Comparison of ENCODE assay signal across 8 cellular contexts in the genomic region with DNA sequence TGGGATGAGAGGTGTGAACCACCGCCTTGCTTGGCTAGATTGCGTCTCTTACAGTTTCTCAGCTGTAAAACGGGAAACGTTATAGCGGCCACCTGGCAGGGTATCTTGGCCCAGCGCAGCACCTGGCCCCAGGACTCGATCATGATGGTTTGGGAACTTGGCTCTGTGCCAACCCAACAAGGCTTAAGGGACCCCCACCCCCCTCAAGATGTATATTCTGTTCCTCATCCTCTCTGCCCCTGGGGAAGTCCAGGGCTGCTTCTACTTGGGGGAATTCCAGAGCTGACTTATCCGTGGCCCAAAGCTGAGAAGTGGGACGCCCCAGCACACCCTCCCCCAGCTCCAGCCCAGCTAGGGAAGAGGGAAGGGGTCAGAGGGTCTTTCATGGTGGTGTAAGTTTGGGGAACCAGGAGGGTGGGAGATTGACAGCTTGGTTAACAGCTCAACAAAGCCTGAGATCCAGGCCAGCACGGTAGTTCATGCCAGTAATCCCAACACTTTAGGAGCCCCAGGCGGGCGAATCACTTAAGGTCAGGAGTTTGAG. TPM values are rescaled to one million over a fixed set of nuclear protein-coding genes. Genes with fewer than 3 reads are reported as not detected.
DNase-seq lines count a peak whose midpoint lies in the region; ATAC-seq and TF ChIP-seq lines count a peak whose summit lies in the region.

No MANE protein-coding gene starts in this region.

- no peaks in the 10 kb centered on the region for H3K79me1 ChIP-seq in neuronal stem cell (ENCODE audit: low read depth, low read length)

- H4K20me1 ChIP-seq in OCI-LY3 (ENCODE audit: insufficient read depth, low read length) = peaks cover 35% of the 10 kb centered on the region

- no peak overlapping the region for H3K14ac ChIP-seq in neuronal stem cell (ENCODE audit: low read length)

- POLR2A ChIA-PET in CD4-positive, alpha-beta T cell (lab: Charles Lee) = interaction anchor here (0.6 to 4.0 kb wide), 17 partner anchors 9 to 436 kb away, joined by 3 to 69 read pairs (median 10); partner anchors contain the start of genes CDC37, FDX2, ICAM4 and ICAM5

- CTCF ChIA-PET in CD4-positive, alpha-beta T cell (lab: Charles Lee) = interaction anchor here (0.5 to 6.4 kb wide), 10 partner anchors 13 to 120 kb away, joined by 3 to 102 read pairs (median 10); partner anchors contain the start of gene ICAM5

- WGBS in neuronal stem cell (ENCODE audit: extremely low coverage in 2 of 2, insufficient read length in 2 of 2, insufficient replicate concordance in 1 of 2), 2 donors = no CpG with 5 or more reads among the region's 12 CpGs

- peaks cover 13% of the 10 kb centered on the region for H3K36me3 Mint-ChIP-seq in CD4-positive, alpha-beta T cell (ENCODE audit: low read depth)
- peaks cover 64% of the 10 kb centered on the region for H3K36me3 Mint-ChIP-seq in dendritic cell treated with granulocyte-macrophage colony-stimulating factor and Interleukin-4, amounts not matched to agents 40 ng/mL and 50 ng/mL, for 4 days (ENCODE audit: low read depth)

- H3K18ac ChIP-seq in neuronal stem cell (ENCODE audit: low read length) = no peak overlapping the region

- DNase-seq in CD4-positive, alpha-beta T cell = peak in 1 of 10 experiments; percentile 24
- DNase-seq in neuronal stem cell (ENCODE audit: low spot score) = no peak
- no peak for DNase-seq in NK-92 (lab: John Stamatoyannopoulos, UW; ENCODE audit: unreplicated experiment)
- DNase-seq in KBM-7 = no peak
- no peak for DNase-seq in HAP-1 (ENCODE audit: low spot score in 2 of 2)

- H3K27ac Mint-ChIP-seq in CD4-positive, alpha-beta T cell = peak overlapping the region; percentile 80
- H3K27ac Mint-ChIP-seq in dendritic cell treated with granulocyte-macrophage colony-stimulating factor and Interleukin-4, amounts not matched to agents 40 ng/mL and 50 ng/mL, for 4 days = peak overlapping the region; percentile 98

- in situ Hi-C loops in KBM-7 (cut with MboI; ENCODE audit: low pct_unique_long_range_greater_than_20kb, low sequenced_read_pairs) (no loop called here), HAP-1 (cut with MboI; ENCODE audit: low sequenced_read_pairs) (loop anchor here (5.0 kb wide), 1 partner anchor 116 kb away; no protein-coding TSS in a partner anchor)

- H3K4ac ChIP-seq in neuronal stem cell (ENCODE audit: low read length) = no peak overlapping the region

- no peak overlapping the region for H4K8ac ChIP-seq in neuronal stem cell (ENCODE audit: low read depth, low read length)

- peak overlapping the region; percentile 77 for H3K27ac ChIP-seq in CD4-positive, alpha-beta T cell (ENCODE audit: low read depth, low read length)
- H3K27ac ChIP-seq in OCI-LY3 (ENCODE audit: low read length) (peak overlapping the region; percentile 93), neuronal stem cell (replicated peaks; ENCODE audit: low read length) (no peak overlapping the region)

- no peak overlapping the region for H2AFZ ChIP-seq in OCI-LY3 (ENCODE audit: low read depth, low read length)
- H2AFZ ChIP-seq in neuronal stem cell (ENCODE audit: low read length) = peak overlapping the region; percentile 93

- peak overlapping the region; percentile 52 for H2AK5ac ChIP-seq in neuronal stem cell (ENCODE audit: low read depth, low read length)

- H3K36me3 ChIP-seq in OCI-LY3 (replicated peaks; ENCODE audit: low read depth, low read length) (peaks cover 32% of the 10 kb centered on the region), neuronal stem cell (replicated peaks in 1 of 2; ENCODE audit: control insufficient read depth in 2 of 2, insufficient read depth in 2 of 2, low read length in 2 of 2) (peaks cover 0 to 13% of the 10 kb centered on the region in 2 donors), HAP-1 (replicated peaks) (no peaks in the 10 kb centered on the region)

- peak overlapping the region; percentile 86 for H3K4me3 Mint-ChIP-seq in CD4-positive, alpha-beta T cell
- peak overlapping the region; percentile 94 for H3K4me3 Mint-ChIP-seq in dendritic cell treated with granulocyte-macrophage colony-stimulating factor and Interleukin-4, amounts not matched to agents 40 ng/mL and 50 ng/mL, for 4 days

- intact Hi-C loops in CD4-positive, alpha-beta T cell (cut with DNase I, micrococcal nuclease) = loop anchor here (2.0 to 5.0 kb wide), 2 partner anchors 15 to 46 kb away; partner anchors contain the start of genes FDX2 (in 1 of the 2) and ICAM4 (in 1 of the 2)
- intact Hi-C loops in dendritic cell treated with granulocyte-macrophage colony-stimulating factor and Interleukin-4, amounts not matched to agents 40 ng/mL and 50 ng/mL, for 4 days (cut with micrococcal nuclease) = no loop called here

- H3K23ac ChIP-seq in neuronal stem cell (ENCODE audit: low read depth, low read length, poor library complexity) = peak overlapping the region; percentile 52

- H3K4me1 ChIP-seq in OCI-LY3 (ENCODE audit: low read length) (peaks cover 37% of the 10 kb centered on the region), neuronal stem cell (ENCODE audit: control insufficient read depth in 2 of 2, insufficient read depth in 1 of 2, low read depth in 1 of 2, low read length in 2 of 2) (peaks cover 8 to 18% of the 10 kb centered on the region in 2 donors), HAP-1 (peaks cover 9% of the 10 kb centered on the region)

- H3K9me3 ChIP-seq in CD4-positive, alpha-beta T cell (ENCODE audit: control insufficient read depth, low read length) = no peaks in the 10 kb centered on the region
- H3K9me3 ChIP-seq in OCI-LY3 (ENCODE audit: insufficient read depth, low read length) = no peaks in the 10 kb centered on the region
- no peaks in the 10 kb centered on the region for H3K9me3 ChIP-seq in neuronal stem cell (replicated peaks in 1 of 2; ENCODE audit: control insufficient read depth in 2 of 2, insufficient read depth in 1 of 2, low read depth in 1 of 2, low read length in 2 of 2)
- H3K9me3 ChIP-seq in HAP-1 = no peaks in the 10 kb centered on the region

- H3K4me1 Mint-ChIP-seq in CD4-positive, alpha-beta T cell (ENCODE audit: low read depth) = peaks cover 38% of the 10 kb centered on the region
- H3K4me1 Mint-ChIP-seq in dendritic cell treated with granulocyte-macrophage colony-stimulating factor and Interleukin-4, amounts not matched to agents 40 ng/mL and 50 ng/mL, for 4 days (ENCODE audit: low read depth) = peaks cover 59% of the 10 kb centered on the region

- H3K27me3 Mint-ChIP-seq in CD4-positive, alpha-beta T cell = no peaks in the 10 kb centered on the region
- H3K27me3 Mint-ChIP-seq in dendritic cell treated with granulocyte-macrophage colony-stimulating factor and Interleukin-4, amounts not matched to agents 40 ng/mL and 50 ng/mL, for 4 days = no peaks in the 10 kb centered on the region

- H3K79me2 ChIP-seq in OCI-LY3 (ENCODE audit: low read length) = peaks cover 71% of the 10 kb centered on the region

- H4K91ac ChIP-seq in neuronal stem cell (ENCODE audit: low read depth, low read length, poor library complexity) = no peak overlapping the region

- H3K9ac ChIP-seq in OCI-LY3 (ENCODE audit: low read length) (peak overlapping the region; percentile 95), neuronal stem cell (ENCODE audit: low read depth, low read length, poor library complexity) (no peak overlapping the region)

- H3K4me2 ChIP-seq in OCI-LY3 (ENCODE audit: low read length) = peak overlapping the region; percentile 98
- no peak overlapping the region for H3K4me2 ChIP-seq in neuronal stem cell (ENCODE audit: insufficient read depth, low read length, poor library complexity, severe bottlenecking)

- TF ChIP-seq CTCF in CD4-positive, alpha-beta T cell (IDR thresholded peaks at IDR 0.05) = no peak
- TF ChIP-seq CTCF in OCI-LY3 (IDR thresholded peaks at IDR 0.05; ENCODE audit: low read depth, low read length) = no peak

- peak overlapping the region; percentile 16 for H2BK12ac ChIP-seq in neuronal stem cell (ENCODE audit: low read length)

- ATAC-seq in CD4-positive, alpha-beta T cell (ENCODE audit: poor library complexity) = no peak
- ATAC-seq in GM19463 (IDR thresholded peaks at IDR 0.05; ENCODE audit: unreplicated experiment) = peak; percentile 25

- H2BK5ac ChIP-seq in neuronal stem cell (ENCODE audit: low read length) = no peak overlapping the region

- no peaks in the 10 kb centered on the region for H3K9me3 Mint-ChIP-seq in CD4-positive, alpha-beta T cell
- no peaks in the 10 kb centered on the region for H3K9me3 Mint-ChIP-seq in dendritic cell treated with granulocyte-macrophage colony-stimulating factor and Interleukin-4, amounts not matched to agents 40 ng/mL and 50 ng/mL, for 4 days

- no peak overlapping the region for H2BK120ac ChIP-seq in neuronal stem cell (ENCODE audit: low read depth, low read length)

- no peaks in the 10 kb centered on the region for H3K27me3 ChIP-seq in CD4-positive, alpha-beta T cell (ENCODE audit: control insufficient read depth, insufficient read depth, low read length)
- no peaks in the 10 kb centered on the region for H3K27me3 ChIP-seq in OCI-LY3 (ENCODE audit: low read depth, low read length)
- H3K27me3 ChIP-seq in neuronal stem cell (ENCODE audit: control insufficient read depth in 3 of 3, insufficient read depth in 3 of 3, low read depth in 1 of 3, low read length in 3 of 3) = peaks cover 0 to 31% (median 20%) of the 10 kb centered on the region in 3 experiments
- peaks cover 4% of the 10 kb centered on the region; the same call in 1 of the 2 replicates for H3K27me3 ChIP-seq in HAP-1 (ENCODE audit: low read depth)

- H2BK15ac ChIP-seq in neuronal stem cell (ENCODE audit: low read length) = peak overlapping the region; percentile 99

- H3K4me3 ChIP-seq in OCI-LY3 (ENCODE audit: low read length) = peak overlapping the region; percentile 82
- peak overlapping the region in 1 of 2 donors; percentile 50 for H3K4me3 ChIP-seq in neuronal stem cell (ENCODE audit: low read length in 2 of 2)
- H3K4me3 ChIP-seq in HAP-1 = no peak overlapping the region

RNA-seq across cellular contexts. Expression of gene ICAM1, which starts 0.7 kb away (rescaled TPM):
- 1 to 10 TPM; 7.0 to 7.4 TPM for total RNA-seq in CD4-positive, alpha-beta T cell
- 0.53 TPM for polyA plus RNA-seq in neuronal stem cell (2013, experiment 1 of 2)
- 0.43 TPM for polyA plus RNA-seq in neuronal stem cell (2013, experiment 2 of 2)

RNA-seq across cellular contexts. Expression of gene ICAM4, which starts 15.1 kb away (rescaled TPM):
- total RNA-seq in CD4-positive, alpha-beta T cell = under 1 TPM; 0.52 to 0.70 TPM
- polyA plus RNA-seq in neuronal stem cell (2013, experiment 1 of 2) = 0.56 TPM
- 0.48 TPM for polyA plus RNA-seq in neuronal stem cell (2013, experiment 2 of 2)

RNA-seq across cellular contexts. Expression of gene ICAM5, which starts 18.1 kb away (rescaled TPM):
- not detected for total RNA-seq in CD4-positive, alpha-beta T cell
- polyA plus RNA-seq in neuronal stem cell (2013, experiment 1 of 2) = 0.73 TPM
- 0.84 TPM for polyA plus RNA-seq in neuronal stem cell (2013, experiment 2 of 2)

RNA-seq across cellular contexts. Expression of gene MRPL4, which starts 19.6 kb away (rescaled TPM):
- 10 to 100 TPM; 44.6 to 47.3 TPM for total RNA-seq in CD4-positive, alpha-beta T cell
- 37.7 TPM for polyA plus RNA-seq in neuronal stem cell (2013, experiment 1 of 2)
- polyA plus RNA-seq in neuronal stem cell (2013, experiment 2 of 2) = 37.5 TPM

RNA-seq across cellular contexts. Expression of gene ZGLP1, which starts 38.0 kb away (rescaled TPM):
- 1 to 10 TPM; 1.6 to 2.6 TPM for total RNA-seq in CD4-positive, alpha-beta T cell
- polyA plus RNA-seq in neuronal stem cell (2013, experiment 1 of 2) = 3.5 TPM
- polyA plus RNA-seq in neuronal stem cell (2013, experiment 2 of 2) = 4.2 TPM
